26 cellular contexts compared by ENCODE assay signal in genomic region chr20:33842346-33842745, GRCh38. TPM values are rescaled to one million over a fixed set of nuclear protein-coding genes. Genes with fewer than 3 reads are reported as not detected.
DNase-seq lines count a peak whose midpoint lies in the region; ATAC-seq, FAIRE-seq and TF ChIP-seq lines count a peak whose summit lies in the region.
"Had no signal": no experiment of that assay in that cellular context is flagged by ENCODE, and none has a peak within 500 bp of the region (broad histone marks: within the 10 kb centered on the region; RNA-seq: fewer than 3 reads in every experiment).

No MANE protein-coding gene starts in this region.

- H3K9ac ChIP-seq in MM.1S (ENCODE audit: low read length): peak overlapping the region; percentile 22
- no peak overlapping the region for H3K9ac ChIP-seq in H1 (replicated peaks in 1 of 4; ENCODE audit: extremely low read depth in 1 of 4, low read depth in 3 of 4, low read length in 3 of 4)
- H3K9ac ChIP-seq in smooth muscle cell (ENCODE audit: low read depth): no peak overlapping the region
- H3K9ac ChIP-seq: BLaER1, neural progenitor cell had no signal

- no peak for TF ChIP-seq EP300 in H1 (IDR thresholded peaks at IDR 0.05; ENCODE audit: borderline replicate concordance in 1 of 2, low read depth in 2 of 2, low read length in 2 of 2)

- TF ChIP-seq CTCF in MM.1S (IDR thresholded peaks at IDR 0.05; ENCODE audit: low read length) (no peak), H1 (IDR thresholded peaks at IDR 0.05; ENCODE audit: control extremely low read depth in 1 of 3, insufficient read depth in 1 of 3, low read depth in 1 of 3, low read length in 3 of 3) (no peak), smooth muscle cell (IDR thresholded peaks at IDR 0.05; ENCODE audit: borderline replicate concordance, insufficient read depth, poor library complexity, severe bottlenecking) (no peak), GM10248 (IDR thresholded peaks at IDR 0.05; ENCODE audit: control extremely low read depth, extremely low read depth, low read depth, missing control alignments) (no peak)

- H4K8ac ChIP-seq in H1 (ENCODE audit: extremely low read depth, insufficient read depth, low read length): no peak overlapping the region

- H3K23me2 ChIP-seq in H1 (ENCODE audit: low read depth, low read length): 0 out of 2 replicates have a peak, but pooled peaks cover 2% of the 10 kb centered on the region

- H3K4me3 ChIP-seq in CD4-positive, CD25-positive, alpha-beta regulatory T cell (ENCODE audit: low read depth, low read length): peak overlapping the region; percentile 13
- H3K4me3 ChIP-seq in MM.1S (ENCODE audit: low read length): peak overlapping the region; percentile 30; the same call in 1 of the 2 replicates
- H3K4me3 ChIP-seq in H1 (ENCODE audit: extremely low read depth in 1 of 4, insufficient read depth in 2 of 4, low read depth in 3 of 4, low read length in 4 of 4): no peak overlapping the region
- no peak overlapping the region for H3K4me3 ChIP-seq in smooth muscle cell
- H3K4me3 ChIP-seq: BLaER1, cardiac muscle cell, coronary artery, gastrocnemius medialis, MG63, neural progenitor cell, vagina had no signal

- peaks cover 4% of the 10 kb centered on the region for H3K36me3 Mint-ChIP-seq in CD4-positive, CD25-positive, alpha-beta regulatory T cell
- H3K36me3 Mint-ChIP-seq: activated naive CD4-positive, alpha-beta T cell treated with anti-CD3 and anti-CD28 coated beads, Interleukin-2, amount 50 U/mL, for 72 hours; neural progenitor cell had no signal

- no peak overlapping the region for H2BK20ac ChIP-seq in H1 (ENCODE audit: low read length)

- no peaks in the 10 kb centered on the region for H3K27me3 ChIP-seq in CD4-positive, CD25-positive, alpha-beta regulatory T cell (ENCODE audit: control insufficient read depth, insufficient read depth, low read length)
- H3K27me3 ChIP-seq in MM.1S (replicated peaks; ENCODE audit: insufficient read depth, low read length) (no peaks in the 10 kb centered on the region), H1 (replicated peaks in 1 of 4; ENCODE audit: control insufficient read depth in 3 of 4, extremely low read depth in 1 of 4, insufficient read depth in 3 of 4, low read length in 3 of 4) (no peaks in the 10 kb centered on the region), smooth muscle cell (ENCODE audit: low read depth) (no peaks in the 10 kb centered on the region)
- H3K27me3 ChIP-seq: BLaER1, cardiac muscle cell, gastrocnemius medialis, MG63, neural progenitor cell, vagina had no signal

- peak overlapping the region; percentile 76 for H3K4me2 ChIP-seq in MM.1S (ENCODE audit: low read depth, low read length)
- no peak overlapping the region for H3K4me2 ChIP-seq in H1 (ENCODE audit: insufficient read depth in 1 of 2, low read depth in 2 of 2, low read length in 2 of 2)
- peak overlapping the region; percentile 7 for H3K4me2 ChIP-seq in smooth muscle cell
- H3K4me2 ChIP-seq: BLaER1, neural progenitor cell had no signal

- peaks cover 93% of the 10 kb centered on the region for H3F3A ChIP-seq in MM.1S (ENCODE audit: insufficient read depth, low read length)
- H3F3A ChIP-seq in smooth muscle cell (ENCODE audit: low read depth): no peaks in the 10 kb centered on the region

- no peak overlapping the region for H2BK15ac ChIP-seq in H1 (ENCODE audit: low read length)

- no peaks in the 10 kb centered on the region for H3K9me3 Mint-ChIP-seq in CD4-positive, CD25-positive, alpha-beta regulatory T cell
- H3K9me3 Mint-ChIP-seq: activated naive CD4-positive, alpha-beta T cell treated with anti-CD3 and anti-CD28 coated beads, Interleukin-2, amount 50 U/mL, for 72 hours; neural progenitor cell had no signal

- H3K36me3 ChIP-seq in CD4-positive, CD25-positive, alpha-beta regulatory T cell (ENCODE audit: control insufficient read depth, insufficient read depth, low read length): no peaks in the 10 kb centered on the region
- no peaks in the 10 kb centered on the region for H3K36me3 ChIP-seq in MM.1S (replicated peaks; ENCODE audit: insufficient read depth, low read length)
- H3K36me3 ChIP-seq in H1 (ENCODE audit: control insufficient read depth in 2 of 4, insufficient read depth in 4 of 4, low read length in 3 of 4): no peaks in the 10 kb centered on the region
- H3K36me3 ChIP-seq in smooth muscle cell (ENCODE audit: low read depth): no peaks in the 10 kb centered on the region
- H3K36me3 ChIP-seq: cardiac muscle cell, gastrocnemius medialis, MG63, neural progenitor cell, vagina had no signal

- TF ChIP-seq RAD21 in H1 (IDR thresholded peaks at IDR 0.05 in 1 of 2, conservative IDR thresholded peaks at IDR 0.05 in 1 of 2; ENCODE audit: low read depth in 2 of 2, low read length in 2 of 2): no peak

- no peak overlapping the region for H3K18ac ChIP-seq in H1 (ENCODE audit: extremely low read depth, low read length)

- no peak overlapping the region for H3K23ac ChIP-seq in H1 (ENCODE audit: insufficient read length)

- no peak for DNase-seq in CD4-positive, CD25-positive, alpha-beta regulatory T cell
- DNase-seq in MM.1S (no peak), H1 (ENCODE audit: low read depth in 1 of 2, low spot score in 2 of 2) (no peak), smooth muscle cell (lab: John Stamatoyannopoulos, UW; ENCODE audit: unreplicated experiment) (no peak), GM10248 (ENCODE audit: extremely low spot score) (no peak), NCI-H1105 treated with DMSO at 0.1 percent for 48 hours (lab: John Stamatoyannopoulos, UW) (no peak)
- DNase-seq: anterior cingulate cortex, gastrocnemius medialis, HCEC 1CT, MG63, NCI-H1436 treated with DMSO at 0.1 percent for 48 hours, NCI-H2171, NCI-H510A treated with DMSO at 0.1 percent for 48 hours, substantia nigra, T-helper 2 cell had no signal

- peak overlapping the region in 2 of 3 donors; percentile 32 to 71 for H3K27ac Mint-ChIP-seq in CD4-positive, CD25-positive, alpha-beta regulatory T cell
- H3K27ac Mint-ChIP-seq: progenitor cell of endocrine pancreas had no signal

- peak overlapping the region; percentile 17 for H2BK5ac ChIP-seq in H1 (ENCODE audit: low read depth, low read length)

- H3K9me3 ChIP-seq in CD4-positive, CD25-positive, alpha-beta regulatory T cell (ENCODE audit: control insufficient read depth in 2 of 2, low read length in 2 of 2): no peaks in the 10 kb centered on the region
- no peaks in the 10 kb centered on the region for H3K9me3 ChIP-seq in MM.1S (replicated peaks; ENCODE audit: insufficient read depth, low read length)
- no peaks in the 10 kb centered on the region for H3K9me3 ChIP-seq in H1 (ENCODE audit: insufficient read depth in 2 of 2, low read depth in 1 of 2, low read length in 1 of 2)
- no peaks in the 10 kb centered on the region for H3K9me3 ChIP-seq in smooth muscle cell (replicated peaks; ENCODE audit: low read depth)
- H3K9me3 ChIP-seq: BLaER1, gastrocnemius medialis, MG63, vagina had no signal

- no peak overlapping the region for H3K4ac ChIP-seq in H1 (replicated peaks; ENCODE audit: insufficient read length, low read depth, low read length)

- peaks cover 43 to 96% (median 71%) of the 10 kb centered on the region in 4 donors for H3K4me1 Mint-ChIP-seq in CD4-positive, CD25-positive, alpha-beta regulatory T cell

- no peak overlapping the region for H3K14ac ChIP-seq in H1 (ENCODE audit: insufficient read length)

- H2AFZ ChIP-seq in MM.1S (ENCODE audit: low read length): no peak overlapping the region
- H2AFZ ChIP-seq in H1 (ENCODE audit: low read length): no peak overlapping the region
- no peak overlapping the region for H2AFZ ChIP-seq in smooth muscle cell (ENCODE audit: low read depth)
- H2AFZ ChIP-seq: neural progenitor cell had no signal

- no peaks in the 10 kb centered on the region for H3K9me2 ChIP-seq in MM.1S (replicated peaks; ENCODE audit: insufficient read depth, low read length)

- H3K79me2 ChIP-seq in MM.1S (ENCODE audit: low read length) (peaks cover 100% of the 10 kb centered on the region), H1 (ENCODE audit: control insufficient read depth in 1 of 2, insufficient read depth in 2 of 2, low read length in 2 of 2) (peaks cover 1 to 81% of the 10 kb centered on the region in 2 experiments; a peak in 3 of 4 replicates), smooth muscle cell (ENCODE audit: low read depth) (peaks cover 98% of the 10 kb centered on the region)

- no peak overlapping the region for H3K27ac ChIP-seq in CD4-positive, CD25-positive, alpha-beta regulatory T cell (ENCODE audit: insufficient read depth, low read length, poor library complexity, severe bottlenecking)
- H3K27ac ChIP-seq in MM.1S (ENCODE audit: low read length): peak overlapping the region; percentile 92
- H3K27ac ChIP-seq in H1 (ENCODE audit: low read depth, low read length): 0 out of 2 replicates have a peak overlapping the region, but pooled peaks have one; percentile 14
- H3K27ac ChIP-seq in smooth muscle cell (ENCODE audit: low read depth): no peak overlapping the region
- H3K27ac ChIP-seq: BLaER1, coronary artery, neural progenitor cell, vagina had no signal

- FAIRE-seq in H1 (lab: Jason Lieb, UNC): no peak
- FAIRE-seq: D721Med, endometrium had no signal

- no peak overlapping the region for H2BK120ac ChIP-seq in H1 (replicated peaks; ENCODE audit: low read depth, low read length)

- H4K5ac ChIP-seq in H1 (ENCODE audit: insufficient read length, low read depth, low read length): no peak overlapping the region

- 81% methylated on average over 3 of the region's 3 CpGs; no CpG with 5 or more reads in 1 of the 2 experiments for WGBS in H1 (ENCODE audit: extremely low coverage in 1 of 2, insufficient coverage in 1 of 2, insufficient read length in 1 of 2, insufficient replicate concordance in 2 of 2, low coverage in 1 of 2, low lambda C conversion rate in 2 of 2, missing lambda C conversion rate in 1 of 2), 2 experiments
- WGBS in smooth muscle cell (ENCODE audit: low lambda C conversion rate): 92% methylated on average over 3 of the region's 3 CpGs

- CTCF ChIA-PET in H1 (lab: Charles Lee; ENCODE audit: partially characterized antibody): interaction anchor here (1.6 to 2.0 kb wide), 3 partner anchors 19 to 23 kb away, joined by 3 to 7 read pairs (median 3); no protein-coding TSS in a partner anchor
- CTCF ChIA-PET in GM10248 (lab: Yijun Ruan, JAX): interaction anchor here (2.0 to 3.9 kb wide), 2 partner anchors 8 to 16 kb away, joined by 8 to 18 read pairs; no protein-coding TSS in a partner anchor

- no peaks in the 10 kb centered on the region for H3K27me3 Mint-ChIP-seq in CD4-positive, CD25-positive, alpha-beta regulatory T cell
- H3K27me3 Mint-ChIP-seq: progenitor cell of endocrine pancreas had no signal

- no peak overlapping the region for H4K91ac ChIP-seq in H1 (replicated peaks; ENCODE audit: insufficient read length, low read length)

- no peaks in the 10 kb centered on the region for H4K20me1 ChIP-seq in MM.1S (ENCODE audit: insufficient read depth, low read length)
- H4K20me1 ChIP-seq in H1 (replicated peaks in 1 of 2; ENCODE audit: control insufficient read depth in 1 of 2, insufficient read depth in 2 of 2, low read length in 2 of 2): peaks cover 7 to 19% of the 10 kb centered on the region in 2 experiments
- peaks cover 100% of the 10 kb centered on the region for H4K20me1 ChIP-seq in smooth muscle cell (ENCODE audit: low read depth)

- TF ChIP-seq POLR2A in H1 (IDR thresholded peaks at IDR 0.05; ENCODE audit: control extremely low read depth in 1 of 2, low read depth in 2 of 2, low read length in 2 of 2): no peak

- H2AK5ac ChIP-seq in H1 (ENCODE audit: low read depth, low read length): 0 out of 2 replicates have a peak overlapping the region, but pooled peaks have one; percentile 32

- POLR2A ChIA-PET in H1 (lab: Charles Lee; ENCODE audit: partially characterized antibody): no interaction called here
- POLR2A ChIA-PET in GM10248 (lab: Yijun Ruan, JAX): no interaction called here

- peaks cover 50% of the 10 kb centered on the region for H3K4me1 ChIP-seq in CD4-positive, CD25-positive, alpha-beta regulatory T cell (ENCODE audit: control insufficient read depth, insufficient read depth, low read length, poor library complexity, severe bottlenecking)
- H3K4me1 ChIP-seq in MM.1S (ENCODE audit: low read length) (peaks cover 99% of the 10 kb centered on the region), H1 (replicated peaks in 1 of 4; ENCODE audit: control insufficient read depth in 3 of 4, insufficient read depth in 4 of 4, low read length in 3 of 4) (peaks cover 10 to 27% (median 18%) of the 10 kb centered on the region in 4 experiments), smooth muscle cell (ENCODE audit: low read depth) (peaks cover 4% of the 10 kb centered on the region)

- H3K4me3 Mint-ChIP-seq in CD4-positive, CD25-positive, alpha-beta regulatory T cell: peak overlapping the region in 2 of 4 donors; percentile 4 to 62
- H3K4me3 Mint-ChIP-seq: neural progenitor cell had no signal

- peaks cover 20% of the 10 kb centered on the region for H3K79me1 ChIP-seq in H1 (ENCODE audit: low read depth, low read length)

- H2BK12ac ChIP-seq in H1 (ENCODE audit: low read depth, low read length): no peak overlapping the region; the same call in 1 of the 2 replicates

- ATAC-seq in CD4-positive, CD25-positive, alpha-beta regulatory T cell (ENCODE audit: low read depth in 2 of 2): no peak
- no peak for ATAC-seq in HG03469 (IDR thresholded peaks at IDR 0.05; ENCODE audit: unreplicated experiment)
- ATAC-seq in HG03139 (IDR thresholded peaks at IDR 0.05; ENCODE audit: unreplicated experiment): no peak
- ATAC-seq: activated naive CD4-positive, alpha-beta T cell treated with anti-CD3 and anti-CD28 coated beads, Interleukin-2, amount 50 U/mL, for 72 hours; gastrocnemius medialis had no signal

- no peak overlapping the region for H3K56ac ChIP-seq in H1 (replicated peaks; ENCODE audit: insufficient read length, low read depth, low read length)

RNA-seq across cellular contexts. Expression of gene CHMP4B, which starts 31.2 kb away (rescaled TPM):
- total RNA-seq in CD4-positive, CD25-positive, alpha-beta regulatory T cell: 49.0 TPM
- 1 to 10 TPM; 3.1 to 6.0 (median 4.2) TPM for polyA plus RNA-seq in CD4-positive, CD25-positive, alpha-beta regulatory T cell
- total RNA-seq in H1 (2021; fragmentation: NEBNext Ultra II Directional; extraction: Animal tissue kit (Norgen Biotek cat#: 25700)): 66.3 and 67.8 TPM in 2 replicates
- 36.6 and 38.6 TPM in 2 replicates for polyA plus RNA-seq in H1 (2011; rRNA removed)
- 48.6 TPM for polyA plus RNA-seq in H1 (2011; cell fraction: cytosol; rRNA removed)
- polyA plus RNA-seq in H1 (2011; cell fraction: nucleus; rRNA removed): 20.5 TPM
- polyA plus RNA-seq in H1 (2012, experiment 1 of 2): 76.9 to 86.3 TPM (median 81.8 TPM) in 4 replicates
- 40.9 TPM for polyA plus RNA-seq in H1 (2012, experiment 2 of 2)
- 48.0 TPM for polyA plus RNA-seq in H1 (2013, experiment 1 of 2)
- 51.2 TPM for polyA plus RNA-seq in H1 (2013, experiment 2 of 2)
- 9.7 and 10.7 TPM in 2 replicates for polyA minus RNA-seq in H1 (2011; rRNA and poly(A)+ RNA removed)
- 23.8 TPM for polyA minus RNA-seq in H1 (2011; cell fraction: cytosol; rRNA and poly(A)+ RNA removed)
- polyA minus RNA-seq in H1 (2011; cell fraction: nucleus; rRNA and poly(A)+ RNA removed): 10.0 TPM
- 49.4 and 52.7 TPM in 2 replicates for total RNA-seq in smooth muscle cell
- polyA plus RNA-seq in smooth muscle cell: 6.2 and 7.1 TPM in 2 replicates

Comparison
In these comparisons a context has a peak if more than half of its experiments do, and no peak if none do; other contexts are left out.
1. H3K27ac ChIP-seq: peak in MM.1S (single experiment) and H1 (single experiment); none in CD4-positive, CD25-positive, alpha-beta regulatory T cell (single experiment) and smooth muscle cell (single experiment).
2. H3K4me3 ChIP-seq: peak in CD4-positive, CD25-positive, alpha-beta regulatory T cell (single experiment) and MM.1S (single experiment); none in H1 (0 of 4) and smooth muscle cell (single experiment).
3. H3K4me2 ChIP-seq: peak in MM.1S (single experiment) and smooth muscle cell (single experiment); none in H1 (0 of 2).